17 cellular contexts compared by ENCODE assay signal in genomic region chr13:44075113-44075512, GRCh38.
DNase-seq lines count a peak whose midpoint lies in the region; ATAC-seq and TF ChIP-seq lines count a peak whose summit lies in the region.
"Had no signal": no experiment of that assay in that cellular context is flagged by ENCODE, and none has a peak within 500 bp of the region (broad histone marks: within the 10 kb centered on the region; RNA-seq: fewer than 3 reads in every experiment).

No MANE protein-coding gene starts in this region.

- H3K4me2 ChIP-seq in GM23338, result no peak overlapping the region
- H3K4me2 ChIP-seq: BLaER1 treated with 17β-estradiol and CSF1 and Interleukin-3, amounts not matched to agents 10 nM and 100 nM had no signal

- H3K27me3 ChIP-seq in GM23338 (ENCODE audit: insufficient read depth) (no peaks in the 10 kb centered on the region), ovary (no peaks in the 10 kb centered on the region)
- H3K27me3 ChIP-seq: BLaER1 treated with 17β-estradiol and CSF1 and Interleukin-3, amounts not matched to agents 10 nM and 100 nM had no signal

- H2AFZ ChIP-seq in GM23338, result peak overlapping the region; percentile 59; the same call in 1 of the 2 replicates

- no peak for TF ChIP-seq POLR2A in ovary (IDR thresholded peaks at IDR 0.05)

- H3K36me3 ChIP-seq in GM23338 (ENCODE audit: insufficient read depth), result peaks cover 8% of the 10 kb centered on the region; the same call in 1 of the 2 replicates
- H3K36me3 ChIP-seq in ovary, result no peaks in the 10 kb centered on the region
- H3K36me3 ChIP-seq: BLaER1 treated with 17β-estradiol and CSF1 and Interleukin-3, amounts not matched to agents 10 nM and 100 nM had no signal

- DNase-seq in NCI-H2227 treated with DMSO at 0.1 percent for 48 hours (lab: John Stamatoyannopoulos, UW), result peak; percentile 5
- no peak for DNase-seq in NCI-H2227 (lab: John Stamatoyannopoulos, UW; ENCODE audit: unreplicated experiment)
- DNase-seq in GM23338 (ENCODE audit: low spot score), result no peak
- peak; percentile 47 for DNase-seq in NCI-H1694 treated with DMSO at 0.1 percent for 48 hours (lab: John Stamatoyannopoulos, UW)
- DNase-seq in choroid plexus epithelial cell (ENCODE audit: low read depth), result peak; percentile 16
- DNase-seq in occipital lobe (lab: John Stamatoyannopoulos, UW), result no peak
- DNase-seq in activated naive CD8-positive, alpha-beta T cell treated with anti-CD3 and anti-CD28 coated beads for 36 hours, result no peak
- no peak for DNase-seq in ovary
- DNase-seq: CD8-positive, alpha-beta T cell; DMS79; MM.1S; NCI-H1105; NCI-H187; NCI-H748 treated with DMSO at 0.1 percent for 48 hours; OCI-M1; T-helper 1 cell had no signal

- no peak for TF ChIP-seq EP300 in ovary (IDR thresholded peaks at IDR 0.05)

- no peaks in the 10 kb centered on the region for H4K20me1 ChIP-seq in GM23338 (replicated peaks; ENCODE audit: insufficient read depth)
- H4K20me1 ChIP-seq: BLaER1 treated with 17β-estradiol and CSF1 and Interleukin-3, amounts not matched to agents 10 nM and 100 nM had no signal

- no peak overlapping the region for H3K27ac ChIP-seq in GM23338 (ENCODE audit: low read depth)
- H3K27ac ChIP-seq in ovary, result no peak overlapping the region
- H3K27ac ChIP-seq: BLaER1 treated with 17β-estradiol and CSF1 and Interleukin-3, amounts not matched to agents 10 nM and 100 nM had no signal

- ATAC-seq in GM23338, result no peak
- ATAC-seq: CD8-positive, alpha-beta T cell had no signal

- intact Hi-C loops in ovary (cut with DNase I), result no loop called here

- H3K27ac Mint-ChIP-seq in GM23338, result no peak overlapping the region
- no peak overlapping the region for H3K27ac Mint-ChIP-seq in activated naive CD8-positive, alpha-beta T cell treated with anti-CD3 and anti-CD28 coated beads for 36 hours
- H3K27ac Mint-ChIP-seq: CD8-positive, alpha-beta T cell had no signal

- no peaks in the 10 kb centered on the region; the same call in 1 of the 2 replicates for H3K9me2 ChIP-seq in GM23338 (ENCODE audit: insufficient read depth)

- peaks cover 9% of the 10 kb centered on the region for H3K27me3 Mint-ChIP-seq in GM23338 (ENCODE audit: insufficient read depth, low read depth, poor library complexity)
- no peaks in the 10 kb centered on the region for H3K27me3 Mint-ChIP-seq in activated naive CD8-positive, alpha-beta T cell treated with anti-CD3 and anti-CD28 coated beads for 36 hours

- no peaks in the 10 kb centered on the region; the same call in 1 of the 2 replicates for H3F3A ChIP-seq in GM23338 (replicated peaks; ENCODE audit: low read depth)

- H3K9me3 ChIP-seq in ovary, result no peaks in the 10 kb centered on the region

- H3K4me1 Mint-ChIP-seq in GM23338, result peaks cover 27% of the 10 kb centered on the region
- H3K4me1 Mint-ChIP-seq in activated naive CD8-positive, alpha-beta T cell treated with anti-CD3 and anti-CD28 coated beads for 36 hours, result no peaks in the 10 kb centered on the region

- H3K36me3 Mint-ChIP-seq in GM23338 (ENCODE audit: low read depth), result peaks cover 22% of the 10 kb centered on the region; the same call in 2 of the 3 replicates
- H3K36me3 Mint-ChIP-seq in activated naive CD8-positive, alpha-beta T cell treated with anti-CD3 and anti-CD28 coated beads for 36 hours, result peaks cover 2% of the 10 kb centered on the region
- H3K36me3 Mint-ChIP-seq: CD8-positive, alpha-beta T cell had no signal

- peaks cover 28% of the 10 kb centered on the region; the same call in 2 of the 3 replicates for H3K9me3 Mint-ChIP-seq in GM23338
- peaks cover 15% of the 10 kb centered on the region for H3K9me3 Mint-ChIP-seq in activated naive CD8-positive, alpha-beta T cell treated with anti-CD3 and anti-CD28 coated beads for 36 hours

- H3K4me1 ChIP-seq in GM23338 (ENCODE audit: insufficient read depth), result peaks cover 23% of the 10 kb centered on the region
- H3K4me1 ChIP-seq in ovary (ENCODE audit: insufficient read depth), result no peaks in the 10 kb centered on the region
- H3K4me1 ChIP-seq: BLaER1 treated with 17β-estradiol and CSF1 and Interleukin-3, amounts not matched to agents 10 nM and 100 nM had no signal

- no peak overlapping the region for H3K4me3 ChIP-seq in GM23338
- no peak overlapping the region for H3K4me3 ChIP-seq in choroid plexus epithelial cell (ENCODE audit: low read depth, low read length)
- H3K4me3 ChIP-seq in ovary, result no peak overlapping the region
- H3K4me3 ChIP-seq: BLaER1 treated with 17β-estradiol and CSF1 and Interleukin-3, amounts not matched to agents 10 nM and 100 nM had no signal

- whole genome bisulfite sequencing in ovary, 3 donors, result 68 to 77% (median 73%) methylated on average over 2 of the region's 2 CpGs

- TF ChIP-seq CTCF in GM23338 (conservative IDR thresholded peaks at IDR 0.05; ENCODE audit: low read depth in 2 of 2) (no peak), choroid plexus epithelial cell (conservative IDR thresholded peaks at IDR 0.05; ENCODE audit: low read depth, low read length) (no peak), ovary (IDR thresholded peaks at IDR 0.05) (no peak)

- no peaks in the 10 kb centered on the region for H3K79me2 ChIP-seq in GM23338 (replicated peaks; ENCODE audit: insufficient read depth)

- H3K4me3 Mint-ChIP-seq in GM23338, result no peak overlapping the region
- H3K4me3 Mint-ChIP-seq in activated naive CD8-positive, alpha-beta T cell treated with anti-CD3 and anti-CD28 coated beads for 36 hours, result no peak overlapping the region
- H3K4me3 Mint-ChIP-seq: CD8-positive, alpha-beta T cell had no signal

TF ChIP-seq in GM23338, 12 proteins besides CTCF, POLR2A, EP300 and RAD21:
- no peak for TF ChIP-seq REST (IDR thresholded peaks at IDR 0.05; ENCODE audit: unreplicated experiment)
- no peak for TF ChIP-seq ZNF114 (CRISPR knock-in tag; IDR thresholded peaks at IDR 0.05)
- TF ChIP-seq STAT1 (IDR thresholded peaks at IDR 0.05; ENCODE audit: unreplicated experiment), result no peak
- no peak for TF ChIP-seq CREB1 (CRISPR knock-in tag; IDR thresholded peaks at IDR 0.05; ENCODE audit: low read depth)
- no peak for TF ChIP-seq EZH2phosphoT487 (IDR thresholded peaks at IDR 0.05; ENCODE audit: unreplicated experiment)
- TF ChIP-seq ZNF331 (CRISPR knock-in tag; IDR thresholded peaks at IDR 0.05; ENCODE audit: low read depth), result no peak
- no peak for TF ChIP-seq POLR2AphosphoS5 (IDR thresholded peaks at IDR 0.05; ENCODE audit: low read depth)
- TF ChIP-seq ETS1 (IDR thresholded peaks at IDR 0.05), result no peak
- no peak for TF ChIP-seq JUNB (IDR thresholded peaks at IDR 0.05; ENCODE audit: unreplicated experiment)

Comparison
In these comparisons a context has a peak if more than half of its experiments do, and no peak if none do; other contexts are left out.
1. DNase-seq: peak in NCI-H2227 treated with DMSO at 0.1 percent for 48 hours (single experiment), NCI-H1694 treated with DMSO at 0.1 percent for 48 hours (single experiment) and choroid plexus epithelial cell (single experiment); none in NCI-H2227 (single experiment), GM23338 (single experiment), occipital lobe (single experiment), activated naive CD8-positive, alpha-beta T cell treated with anti-CD3 and anti-CD28 coated beads for 36 hours (single experiment) and ovary (0 of 5).